8 cellular contexts compared by ENCODE assay signal in the genomic region with DNA sequence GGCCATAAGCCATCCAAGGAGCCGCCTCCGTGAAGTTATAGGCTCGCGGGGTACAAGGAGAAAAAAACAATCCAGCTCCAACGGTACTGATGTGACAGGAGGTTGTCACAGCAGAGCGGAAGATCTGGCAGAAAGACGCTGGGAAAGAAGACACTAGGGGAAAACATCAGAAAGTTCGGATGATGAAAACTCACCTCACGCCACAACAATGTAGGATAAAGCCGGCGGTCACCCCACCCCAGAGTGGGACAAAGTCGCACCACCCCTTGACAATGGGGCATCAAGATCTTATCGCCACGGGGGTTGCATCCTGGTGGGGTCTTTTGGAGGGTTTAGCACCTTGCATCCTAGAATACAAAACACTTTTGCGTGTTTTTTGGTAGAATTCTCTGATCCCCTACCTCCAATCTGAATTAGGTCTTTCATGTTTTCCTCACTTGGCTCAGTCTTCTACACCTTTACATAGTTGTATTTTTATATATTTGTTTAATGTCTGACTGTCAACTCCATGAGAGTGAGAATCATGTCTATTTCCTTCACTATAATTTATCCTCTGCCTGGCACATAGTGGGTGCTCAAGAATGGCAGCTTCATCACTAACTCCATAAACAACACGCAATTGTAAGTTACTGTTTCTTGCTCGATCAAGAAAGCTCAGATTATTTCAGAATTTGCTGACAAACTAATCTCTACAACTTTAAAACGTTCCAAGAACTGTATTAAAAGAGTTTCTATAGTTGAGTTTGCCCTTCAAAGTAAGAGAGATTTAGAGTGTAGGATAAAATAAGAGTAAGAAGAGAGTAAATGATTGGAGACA. TPM values are rescaled to one million over a fixed set of nuclear protein-coding genes. Genes with fewer than 3 reads are reported as not detected.
DNase-seq lines count a peak whose midpoint lies in the region; ATAC-seq and TF ChIP-seq lines count a peak whose summit lies in the region.

No MANE protein-coding gene starts in this region.

- no peaks in the 10 kb centered on the region for H3K9me3 Mint-ChIP-seq in dendritic cell treated with granulocyte-macrophage colony-stimulating factor and Interleukin-4, amounts not matched to agents 40 ng/mL and 50 ng/mL, for 4 days
- no peaks in the 10 kb centered on the region for H3K9me3 Mint-ChIP-seq in nephron progenitor cell

- H3K27me3 ChIP-seq in BJ (ENCODE audit: control insufficient read depth, insufficient read depth, low read length) = peaks cover 15% of the 10 kb centered on the region

- no peaks in the 10 kb centered on the region for H3K36me3 Mint-ChIP-seq in dendritic cell treated with granulocyte-macrophage colony-stimulating factor and Interleukin-4, amounts not matched to agents 40 ng/mL and 50 ng/mL, for 4 days (ENCODE audit: low read depth)
- no peaks in the 10 kb centered on the region for H3K36me3 Mint-ChIP-seq in nephron progenitor cell (ENCODE audit: low read depth)

- intact Hi-C loops in dendritic cell treated with granulocyte-macrophage colony-stimulating factor and Interleukin-4, amounts not matched to agents 40 ng/mL and 50 ng/mL, for 4 days (cut with micrococcal nuclease) = no loop called here

- DNase-seq in BJ (ENCODE audit: low read depth) (no peak), LNCaP clone FGC (ENCODE audit: low read depth) (no peak), nephron progenitor cell (no peak), NCI-H2107 (lab: John Stamatoyannopoulos, UW) (no peak), NOMO-1 (lab: John Stamatoyannopoulos, UW; ENCODE audit: unreplicated experiment in 2 of 2) (no peak)

- CTCF ChIA-PET in BJ (lab: Yijun Ruan, JAX) = no interaction called here

- H3K36me3 ChIP-seq in BJ (ENCODE audit: control insufficient read depth, insufficient read depth, low read length) = no peaks in the 10 kb centered on the region

- POLR2A ChIA-PET in BJ (lab: Charles Lee) = no interaction called here

- peak overlapping the region; percentile 72 for H3K4me3 Mint-ChIP-seq in dendritic cell treated with granulocyte-macrophage colony-stimulating factor and Interleukin-4, amounts not matched to agents 40 ng/mL and 50 ng/mL, for 4 days
- peak overlapping the region; percentile 90 for H3K4me3 Mint-ChIP-seq in nephron progenitor cell

- ATAC-seq in HG02759 (IDR thresholded peaks at IDR 0.05; ENCODE audit: unreplicated experiment) (no peak), HG03108 (IDR thresholded peaks at IDR 0.05; ENCODE audit: unreplicated experiment) (no peak)

- H3K4me1 Mint-ChIP-seq in dendritic cell treated with granulocyte-macrophage colony-stimulating factor and Interleukin-4, amounts not matched to agents 40 ng/mL and 50 ng/mL, for 4 days (ENCODE audit: low read depth) = peaks cover 17% of the 10 kb centered on the region
- peaks cover 33% of the 10 kb centered on the region for H3K4me1 Mint-ChIP-seq in nephron progenitor cell

- TF ChIP-seq CTCF in BJ (IDR thresholded peaks at IDR 0.05; ENCODE audit: insufficient read depth, low read depth, low read length) (no peak), LNCaP clone FGC (IDR thresholded peaks at IDR 0.05; ENCODE audit: control insufficient read depth, extremely low read depth, insufficient read depth) (no peak), nephron progenitor cell (IDR thresholded peaks at IDR 0.05) (no peak)

- H3K4me3 ChIP-seq in BJ (ENCODE audit: low read depth, low read length) (peak overlapping the region; percentile 59), LNCaP clone FGC (ENCODE audit: low read depth, low read length) (peak overlapping the region; percentile 66)

- no peak overlapping the region for H3K27ac Mint-ChIP-seq in dendritic cell treated with granulocyte-macrophage colony-stimulating factor and Interleukin-4, amounts not matched to agents 40 ng/mL and 50 ng/mL, for 4 days
- peak overlapping the region; percentile 14 for H3K27ac Mint-ChIP-seq in nephron progenitor cell

- H3K27me3 Mint-ChIP-seq in dendritic cell treated with granulocyte-macrophage colony-stimulating factor and Interleukin-4, amounts not matched to agents 40 ng/mL and 50 ng/mL, for 4 days = peaks cover 64% of the 10 kb centered on the region
- H3K27me3 Mint-ChIP-seq in nephron progenitor cell (ENCODE audit: low read depth, poor library complexity) = peaks cover 24% of the 10 kb centered on the region

RNA-seq across cellular contexts. Expression of a gene that starts 0.6 kb away (rescaled TPM):
- polyA plus RNA-seq in BJ (2011; rRNA removed) = 0.07 and 0.15 TPM in 2 replicates
- polyA minus RNA-seq in BJ (2011; rRNA and poly(A)+ RNA removed) = 0.15 and 0.24 TPM in 2 replicates
